ENCODE assay signal across 8 cellular contexts in genomic region chr2:48529676-48530032, GRCh38. TPM values are rescaled to one million over a fixed set of nuclear protein-coding genes. Genes with fewer than 3 reads are reported as not detected.
DNase-seq lines count a peak whose midpoint lies in the region; ATAC-seq and TF ChIP-seq lines count a peak whose summit lies in the region.

No MANE protein-coding gene starts in this region.

- peaks cover 9% of the 10 kb centered on the region for H3K36me3 Mint-ChIP-seq in activated B cell treated with CpG ODN at 0.5 μM for 24 hours (ENCODE audit: low read depth)

- in situ Hi-C loops in gastrocnemius medialis (cut with MboI; ENCODE audit: low sequenced_read_pairs in 4 of 4) = no loop called here

- H3K4me1 ChIP-seq in gastrocnemius medialis = peaks cover 22 to 29% of the 10 kb centered on the region in 2 donors

- POLR2A ChIA-PET in activated B cell treated with CpG ODN at 0.5 μM for 24 hours (lab: Charles Lee) = no interaction called here

- H3K4me1 Mint-ChIP-seq in activated B cell treated with CpG ODN at 0.5 μM for 24 hours = peaks cover 23% of the 10 kb centered on the region

- CTCF ChIA-PET in activated B cell treated with CpG ODN at 0.5 μM for 24 hours (lab: Charles Lee) = no interaction called here

- H3K4me3 Mint-ChIP-seq in activated B cell treated with CpG ODN at 0.5 μM for 24 hours = peak overlapping the region; percentile 86

- TF ChIP-seq POLR2A in gastrocnemius medialis (IDR thresholded peaks at IDR 0.05) = no peak

- peaks cover 7 to 13% (median 7%) of the 10 kb centered on the region in 3 donors for H3K27me3 ChIP-seq in gastrocnemius medialis

- no peaks in the 10 kb centered on the region for H3K9me3 ChIP-seq in gastrocnemius medialis

- no peaks in the 10 kb centered on the region for H3K36me3 ChIP-seq in gastrocnemius medialis

- intact Hi-C loops in activated B cell treated with CpG ODN at 0.5 μM for 24 hours (cut with micrococcal nuclease) (no loop called here), gastrocnemius medialis (cut with DNase I; ENCODE audit: low total_unique reads) (no loop called here)

- H3K4me3 ChIP-seq in fibroblast of the aortic adventitia (ENCODE audit: low read depth, low read length) = peak overlapping the region; percentile 69
- H3K4me3 ChIP-seq in gastrocnemius medialis = peak overlapping the region; percentile 69 to 75 (median 74)

- TF ChIP-seq CTCF in activated B cell treated with CpG ODN at 0.5 μM for 24 hours (IDR thresholded peaks at IDR 0.05) (no peak), fibroblast of the aortic adventitia (IDR thresholded peaks at IDR 0.05; ENCODE audit: insufficient read depth, low read length) (no peak), gastrocnemius medialis (IDR thresholded peaks at IDR 0.05 in 4 of 5, conservative IDR thresholded peaks at IDR 0.05 in 1 of 5) (no peak)

- H3K27ac Mint-ChIP-seq in activated B cell treated with CpG ODN at 0.5 μM for 24 hours = no peak overlapping the region

- peaks cover 3% of the 10 kb centered on the region for H3K27me3 Mint-ChIP-seq in activated B cell treated with CpG ODN at 0.5 μM for 24 hours

- H3K9me3 Mint-ChIP-seq in activated B cell treated with CpG ODN at 0.5 μM for 24 hours = no peaks in the 10 kb centered on the region

- H3K27ac ChIP-seq in gastrocnemius medialis = peak overlapping the region; percentile 76 to 86 (median 82)

- DNase-seq in NCI-H2171 treated with DMSO at 0.1 percent for 48 hours (lab: John Stamatoyannopoulos, UW) (peak; percentile 21), NCI-H2171 (lab: John Stamatoyannopoulos, UW) (no peak), activated B cell treated with CpG ODN at 0.5 μM for 24 hours (peak; percentile 16), fibroblast of the aortic adventitia (ENCODE audit: low read depth) (no peak), gastrocnemius medialis (no peak), HPDE6-E6E7 (ENCODE audit: extremely low spot score) (no peak), NCI-H2107 (lab: John Stamatoyannopoulos, UW) (no peak), NCI-H510A treated with DMSO at 0.1 percent for 48 hours (lab: John Stamatoyannopoulos, UW) (no peak)

- ATAC-seq in activated B cell treated with CpG ODN at 0.5 μM for 24 hours (ENCODE audit: low read depth) (peak; percentile 40), gastrocnemius medialis (no peak)

RNA-seq across cellular contexts. Expression of gene STON1, which starts 0.3 kb away (rescaled TPM):
- total RNA-seq in activated B cell treated with CpG ODN at 0.5 μM for 24 hours (0.86 and 1.8 TPM in 2 replicates), fibroblast of the aortic adventitia (ENCODE audit: low replicate concordance) (24.6 and 79.9 TPM in 2 replicates), gastrocnemius medialis (1 to 10 TPM; 2.6 to 5.2 (median 3.5) TPM)

Comparison
In these comparisons a context has a peak if more than half of its experiments do, and no peak if none do; other contexts are left out.
1. DNase-seq: peak in NCI-H2171 treated with DMSO at 0.1 percent for 48 hours (single experiment) and activated B cell treated with CpG ODN at 0.5 μM for 24 hours (single experiment); none in NCI-H2171 (single experiment), fibroblast of the aortic adventitia (single experiment), gastrocnemius medialis (0 of 2), HPDE6-E6E7 (single experiment), NCI-H2107 (single experiment) and NCI-H510A treated with DMSO at 0.1 percent for 48 hours (single experiment).